In the genomic region with DNA sequence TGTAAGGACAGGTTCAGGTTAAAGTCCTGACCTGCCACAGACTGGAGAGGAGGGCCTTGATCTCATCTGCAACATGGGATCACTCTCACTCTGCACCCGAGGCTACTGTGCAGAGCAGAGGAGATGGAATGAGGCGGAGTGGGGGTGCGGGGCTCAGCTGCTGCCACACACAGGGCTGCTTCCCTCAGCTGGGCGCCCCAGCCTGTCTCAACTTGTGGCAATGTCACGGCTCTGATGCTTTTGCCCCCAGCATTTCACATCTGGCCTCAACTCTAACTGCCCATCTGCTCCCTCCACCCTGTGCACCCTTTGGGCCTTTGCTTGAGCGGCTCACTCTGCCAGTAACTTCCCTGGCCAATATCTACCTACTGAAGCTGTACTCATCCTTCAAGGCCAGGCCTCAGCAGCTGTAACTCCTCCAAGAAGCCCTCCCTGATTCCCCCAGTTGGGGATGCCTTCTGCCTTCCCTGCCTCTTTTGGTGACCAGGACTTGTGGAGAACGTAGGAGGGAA, we compare ENCODE assay signal across 9 cellular contexts.
A peak's percentile ranks its signal among the peaks of the same experiment; 100 is the strongest.
DNase-seq lines count a peak whose midpoint lies in the region; ATAC-seq and TF ChIP-seq lines count a peak whose summit lies in the region.
"Had no signal": no experiment of that assay in that cellular context is flagged by ENCODE, and none has a peak within 500 bp of the region (broad histone marks: within the 10 kb centered on the region; RNA-seq: fewer than 3 reads in every experiment).

No MANE protein-coding gene starts in this region.

- H3K36me3 ChIP-seq in lower lobe of right lung (peaks cover 43% of the 10 kb centered on the region), thoracic aorta (peaks cover 46% of the 10 kb centered on the region)

- no peaks in the 10 kb centered on the region for H3K27me3 Mint-ChIP-seq in activated CD4-positive, alpha-beta T cell treated with anti-CD3 and anti-CD28 coated beads for 36 hours
- H3K27me3 Mint-ChIP-seq in activated naive CD8-positive, alpha-beta T cell treated with anti-CD3 and anti-CD28 coated beads, Interleukin-2, amount 10 ng/mL, durations not matched to agents 7 days and 5 days: no peaks in the 10 kb centered on the region

- H3K36me3 Mint-ChIP-seq in activated CD4-positive, alpha-beta T cell treated with anti-CD3 and anti-CD28 coated beads for 36 hours (ENCODE audit: low read depth): peaks cover 74% of the 10 kb centered on the region
- H3K36me3 Mint-ChIP-seq in activated naive CD8-positive, alpha-beta T cell treated with anti-CD3 and anti-CD28 coated beads, Interleukin-2, amount 10 ng/mL, durations not matched to agents 7 days and 5 days: peaks cover 30% of the 10 kb centered on the region

- H3K4me1 Mint-ChIP-seq in activated CD4-positive, alpha-beta T cell treated with anti-CD3 and anti-CD28 coated beads for 36 hours: peaks cover 63% of the 10 kb centered on the region
- H3K4me1 Mint-ChIP-seq in activated naive CD8-positive, alpha-beta T cell treated with anti-CD3 and anti-CD28 coated beads, Interleukin-2, amount 10 ng/mL, durations not matched to agents 7 days and 5 days: peaks cover 60% of the 10 kb centered on the region

- H3K9me3 Mint-ChIP-seq in activated CD4-positive, alpha-beta T cell treated with anti-CD3 and anti-CD28 coated beads for 36 hours (ENCODE audit: low read depth): no peaks in the 10 kb centered on the region
- no peaks in the 10 kb centered on the region for H3K9me3 Mint-ChIP-seq in activated naive CD8-positive, alpha-beta T cell treated with anti-CD3 and anti-CD28 coated beads, Interleukin-2, amount 10 ng/mL, durations not matched to agents 7 days and 5 days

- POLR2A ChIA-PET in activated CD4-positive, alpha-beta T cell treated with anti-CD3 and anti-CD28 coated beads for 36 hours (lab: Charles Lee): interaction anchor here (0.9 to 2.4 kb wide), 2 partner anchors 70 to 147 kb away, joined by 3 to 8 read pairs; partner anchors contain the start of genes POLR1A, PTCD3 and ST3GAL5
- POLR2A ChIA-PET in activated naive CD8-positive, alpha-beta T cell treated with anti-CD3 and anti-CD28 coated beads, Interleukin-2, amount 10 ng/mL, durations not matched to agents 7 days and 5 days (lab: Charles Lee): interaction anchor here (1.0 to 5.1 kb wide), 17 partner anchors 12 to 388 kb away, joined by 3 to 74 read pairs (median 5); partner anchors contain the start of gene ST3GAL5

- peak overlapping the region; percentile 88 for H3K27ac ChIP-seq in lower lobe of right lung
- H3K27ac ChIP-seq in thoracic aorta: peak overlapping the region; percentile 80 to 83
- H3K27ac ChIP-seq: SJSA1 had no signal

- no peak for ATAC-seq in activated CD4-positive, alpha-beta T cell treated with anti-CD3 and anti-CD28 coated beads for 36 hours
- no peak for ATAC-seq in activated naive CD8-positive, alpha-beta T cell treated with anti-CD3 and anti-CD28 coated beads, Interleukin-2, amount 10 ng/mL, durations not matched to agents 7 days and 5 days (ENCODE audit: low read depth)
- ATAC-seq in lower lobe of right lung: no peak
- no peak for ATAC-seq in thoracic aorta (ENCODE audit: insufficient number of reproducible peaks, low FRiP score, low read depth)

- TF ChIP-seq CTCF in lower lobe of right lung (IDR thresholded peaks at IDR 0.05) (no peak), thoracic aorta (IDR thresholded peaks at IDR 0.05) (no peak)

- no peak for TF ChIP-seq POLR2A in erythroblast (IDR thresholded peaks at IDR 0.05; ENCODE audit: low read length)

- peaks cover 53% of the 10 kb centered on the region for H3K4me1 ChIP-seq in lower lobe of right lung
- H3K4me1 ChIP-seq in thoracic aorta (ENCODE audit: control insufficient read depth in 1 of 2, low read depth in 2 of 2): peaks cover 26 to 37% of the 10 kb centered on the region in 2 donors

- H3K4me3 Mint-ChIP-seq in activated CD4-positive, alpha-beta T cell treated with anti-CD3 and anti-CD28 coated beads for 36 hours: no peak overlapping the region
- H3K4me3 Mint-ChIP-seq in activated naive CD8-positive, alpha-beta T cell treated with anti-CD3 and anti-CD28 coated beads, Interleukin-2, amount 10 ng/mL, durations not matched to agents 7 days and 5 days: peak overlapping the region; percentile 79

- intact Hi-C loops in activated CD4-positive, alpha-beta T cell treated with anti-CD3 and anti-CD28 coated beads for 36 hours (cut with DNase I, micrococcal nuclease): loop anchor here in 1 of 2 experiments (10.0 kb wide), 1 partner anchor 711 kb away; the partner anchor contains the start of gene TGOLN2
- intact Hi-C loops in lower lobe of right lung (cut with DNase I): no loop called here

- peak overlapping the region; percentile 97 for H3K27ac Mint-ChIP-seq in activated CD4-positive, alpha-beta T cell treated with anti-CD3 and anti-CD28 coated beads for 36 hours
- peak overlapping the region; percentile 99 for H3K27ac Mint-ChIP-seq in activated naive CD8-positive, alpha-beta T cell treated with anti-CD3 and anti-CD28 coated beads, Interleukin-2, amount 10 ng/mL, durations not matched to agents 7 days and 5 days

- H3K9me3 ChIP-seq in lower lobe of right lung: no peaks in the 10 kb centered on the region
- H3K9me3 ChIP-seq in thoracic aorta: no peaks in the 10 kb centered on the region
- H3K9me3 ChIP-seq: SJSA1 had no signal

- H3K4me3 ChIP-seq in lower lobe of right lung (peak overlapping the region; percentile 17), thoracic aorta (no peak overlapping the region)
- H3K4me3 ChIP-seq: SJSA1 had no signal

- H3K27me3 ChIP-seq in lower lobe of right lung (ENCODE audit: low read depth): no peaks in the 10 kb centered on the region
- H3K27me3 ChIP-seq in thoracic aorta (replicated peaks; ENCODE audit: insufficient read depth): no peaks in the 10 kb centered on the region
- H3K27me3 ChIP-seq: SJSA1 had no signal

- DNase-seq in activated CD4-positive, alpha-beta T cell treated with anti-CD3 and anti-CD28 coated beads for 36 hours: peak; percentile 17
- DNase-seq in activated CD4-positive, alpha-beta T cell treated with anti-CD3 and anti-CD28 coated beads, Interleukin-2, amount 50 U/mL, for 1 hour: no peak
- DNase-seq in activated naive CD8-positive, alpha-beta T cell treated with anti-CD3 and anti-CD28 coated beads, Interleukin-2, amount 10 ng/mL, durations not matched to agents 7 days and 5 days: peak; percentile 38
- no peak for DNase-seq in lower lobe of right lung
- no peak for DNase-seq in thoracic aorta (ENCODE audit: low spot score)
- DNase-seq in HCEC 1CT: no peak
- DNase-seq in activated CD4-positive, CD25-positive, alpha-beta regulatory T cell (lab: John Stamatoyannopoulos, UW): no peak
- no peak for DNase-seq in erythroblast (lab: John Stamatoyannopoulos, UW)

- CTCF ChIA-PET in activated CD4-positive, alpha-beta T cell treated with anti-CD3 and anti-CD28 coated beads for 36 hours (lab: Charles Lee): interaction anchor here (0.6 to 3.2 kb wide), 10 partner anchors 9 to 362 kb away, joined by 3 to 26 read pairs (median 4); partner anchors contain the start of gene PTCD3

Comparison
In these comparisons a context has a peak if more than half of its experiments do, and no peak if none do; other contexts are left out.
1. DNase-seq: peak in activated CD4-positive, alpha-beta T cell treated with anti-CD3 and anti-CD28 coated beads for 36 hours (single experiment) and activated naive CD8-positive, alpha-beta T cell treated with anti-CD3 and anti-CD28 coated beads, Interleukin-2, amount 10 ng/mL, durations not matched to agents 7 days and 5 days (single experiment); none in activated CD4-positive, alpha-beta T cell treated with anti-CD3 and anti-CD28 coated beads, Interleukin-2, amount 50 U/mL, for 1 hour (single experiment), lower lobe of right lung (single experiment), thoracic aorta (single experiment), HCEC 1CT (single experiment), activated CD4-positive, CD25-positive, alpha-beta regulatory T cell (0 of 4) and erythroblast (0 of 2).